Comparison of ENCODE assay signal across 8 cellular contexts in genomic region chr3:51686512-51687215, GRCh38. TPM values are rescaled to one million over a fixed set of nuclear protein-coding genes. Genes with fewer than 3 reads are reported as not detected.
DNase-seq lines count a peak whose midpoint lies in the region; ATAC-seq lines count a peak whose summit lies in the region.

No MANE protein-coding gene starts in this region.

- H3K4me1 Mint-ChIP-seq in activated T-helper 1 cell treated with anti-CD3 and anti-CD28 coated beads, Interleukin-12 subunit alpha, Interleukin-12 subunit beta, Interleukin-2, Interleukin-4 antibody, amounts not matched to agents 30 ng/mL and 10 ng/mL and 1 ng/mL, durations not matched to agents 14 hours and 24 hours and 36 hours (ENCODE audit: low read depth), result peaks cover 76% of the 10 kb centered on the region

- H3K9me3 Mint-ChIP-seq in activated T-helper 1 cell treated with anti-CD3 and anti-CD28 coated beads, Interleukin-12 subunit alpha, Interleukin-12 subunit beta, Interleukin-2, Interleukin-4 antibody, amounts not matched to agents 30 ng/mL and 10 ng/mL and 1 ng/mL, durations not matched to agents 14 hours and 24 hours and 36 hours, result no peaks in the 10 kb centered on the region

- peak overlapping the region; percentile 87 for H3K27ac Mint-ChIP-seq in activated T-helper 1 cell treated with anti-CD3 and anti-CD28 coated beads, Interleukin-12 subunit alpha, Interleukin-12 subunit beta, Interleukin-2, Interleukin-4 antibody, amounts not matched to agents 30 ng/mL and 10 ng/mL and 1 ng/mL, durations not matched to agents 14 hours and 24 hours and 36 hours

- no peaks in the 10 kb centered on the region for H3K27me3 Mint-ChIP-seq in activated T-helper 1 cell treated with anti-CD3 and anti-CD28 coated beads, Interleukin-12 subunit alpha, Interleukin-12 subunit beta, Interleukin-2, Interleukin-4 antibody, amounts not matched to agents 30 ng/mL and 10 ng/mL and 1 ng/mL, durations not matched to agents 14 hours and 24 hours and 36 hours (ENCODE audit: insufficient read depth)

- peak; percentile 52 for ATAC-seq in GM21619 (IDR thresholded peaks at IDR 0.05; ENCODE audit: unreplicated experiment)

- H3K36me3 Mint-ChIP-seq in activated T-helper 1 cell treated with anti-CD3 and anti-CD28 coated beads, Interleukin-12 subunit alpha, Interleukin-12 subunit beta, Interleukin-2, Interleukin-4 antibody, amounts not matched to agents 30 ng/mL and 10 ng/mL and 1 ng/mL, durations not matched to agents 14 hours and 24 hours and 36 hours (ENCODE audit: low read depth), result peaks cover 40% of the 10 kb centered on the region

- peak overlapping the region; percentile 76 for H3K4me3 Mint-ChIP-seq in activated T-helper 1 cell treated with anti-CD3 and anti-CD28 coated beads, Interleukin-12 subunit alpha, Interleukin-12 subunit beta, Interleukin-2, Interleukin-4 antibody, amounts not matched to agents 30 ng/mL and 10 ng/mL and 1 ng/mL, durations not matched to agents 14 hours and 24 hours and 36 hours

- DNase-seq in NOMO-1 treated with dmso at 0.1 percent for 144 hours (lab: John Stamatoyannopoulos, UW; ENCODE audit: unreplicated experiment) (peak; percentile 67), cardiac septum (ENCODE audit: low spot score) (peak; percentile 91), retina (no peak), NCI-H510A treated with DMSO at 0.1 percent for 48 hours (lab: John Stamatoyannopoulos, UW) (no peak), GOT3 (lab: John Stamatoyannopoulos, UW) (no peak)
- peak; percentile 75 for DNase-seq in activated T-helper 1 cell treated with anti-CD3 and anti-CD28 coated beads, Interleukin-12 subunit alpha, Interleukin-12 subunit beta, Interleukin-2, Interleukin-4 antibody, amounts not matched to agents 30 ng/mL and 10 ng/mL and 1 ng/mL, durations not matched to agents 14 hours and 24 hours and 36 hours (ENCODE audit: low spot score)
- peak; percentile 75 to 83 for DNase-seq in stimulated activated CD4-positive, alpha-beta T cell treated with anti-CD3 and anti-CD28 coated beads, Interleukin-2, amount 100 ng/mL, for 24 hours

- intact Hi-C loops in activated T-helper 1 cell treated with anti-CD3 and anti-CD28 coated beads, Interleukin-12 subunit alpha, Interleukin-12 subunit beta, Interleukin-2, Interleukin-4 antibody, amounts not matched to agents 30 ng/mL and 10 ng/mL and 1 ng/mL, durations not matched to agents 14 hours and 24 hours and 36 hours (cut with micrococcal nuclease), result loop anchor here (1.0 to 10.0 kb wide), 3 partner anchors 46 to 1332 kb away; partner anchors contain the start of genes CYB561D2, NPRL2 and TMEM115
- intact Hi-C loops in cardiac septum (cut with DNase I), result loop anchor here (2.0 kb wide), 1 partner anchor 16 kb away; the partner anchor contains the start of gene TEX264

RNA-seq across cellular contexts. Expression of gene TEX264, which starts 15.6 kb away (rescaled TPM):
- total RNA-seq in activated T-helper 1 cell treated with anti-CD3 and anti-CD28 coated beads, Interleukin-12 subunit alpha, Interleukin-12 subunit beta, Interleukin-2, Interleukin-4 antibody, amounts not matched to agents 30 ng/mL and 10 ng/mL and 1 ng/mL, durations not matched to agents 14 hours and 24 hours and 36 hours, result 50.3 and 52.0 TPM in 2 replicates
- total RNA-seq in cardiac septum, result 28.8 TPM

RNA-seq across cellular contexts. Expression of gene GRM2, which starts 20.2 kb away (rescaled TPM):
- total RNA-seq in activated T-helper 1 cell treated with anti-CD3 and anti-CD28 coated beads, Interleukin-12 subunit alpha, Interleukin-12 subunit beta, Interleukin-2, Interleukin-4 antibody, amounts not matched to agents 30 ng/mL and 10 ng/mL and 1 ng/mL, durations not matched to agents 14 hours and 24 hours and 36 hours, result 0.96 and 1.0 TPM in 2 replicates
- total RNA-seq in cardiac septum, result 0.30 TPM

Comparison
In these comparisons a context has a peak if more than half of its experiments do, and no peak if none do; other contexts are left out.
1. DNase-seq: peak in NOMO-1 treated with dmso at 0.1 percent for 144 hours (single experiment), activated T-helper 1 cell treated with anti-CD3 and anti-CD28 coated beads, Interleukin-12 subunit alpha, Interleukin-12 subunit beta, Interleukin-2, Interleukin-4 antibody, amounts not matched to agents 30 ng/mL and 10 ng/mL and 1 ng/mL, durations not matched to agents 14 hours and 24 hours and 36 hours (single experiment), cardiac septum (single experiment) and stimulated activated CD4-positive, alpha-beta T cell treated with anti-CD3 and anti-CD28 coated beads, Interleukin-2, amount 100 ng/mL, for 24 hours (2 of 2); none in retina (single experiment), NCI-H510A treated with DMSO at 0.1 percent for 48 hours (single experiment) and GOT3 (single experiment).